In genomic region chr2:218883491-218884490, GRCh38 we compare ENCODE assay signal across 8 cellular contexts. TPM values are rescaled to one million over a fixed set of nuclear protein-coding genes. Genes with fewer than 3 reads are reported as not detected.
A peak's percentile ranks its signal among the peaks of the same experiment; 100 is the strongest.
DNase-seq lines count a peak whose midpoint lies in the region; ATAC-seq, FAIRE-seq and TF ChIP-seq lines count a peak whose summit lies in the region.

No MANE protein-coding gene starts in this region.

- no peak for TF ChIP-seq EP300 in neural cell (conservative IDR thresholded peaks at IDR 0.05; ENCODE audit: poor library complexity, severe bottlenecking)

- peak overlapping the region; percentile 55 to 58 for H3K4me3 Mint-ChIP-seq in effector memory CD8-positive, alpha-beta T cell
- no peak overlapping the region for H3K4me3 Mint-ChIP-seq in HFFc6

- peaks cover 16 to 45% of the 10 kb centered on the region in 2 donors for H3K27me3 Mint-ChIP-seq in effector memory CD8-positive, alpha-beta T cell
- H3K27me3 Mint-ChIP-seq in HFFc6 (ENCODE audit: insufficient read depth) = peaks cover 58% of the 10 kb centered on the region

- no peak for TF ChIP-seq RAD21 in neural cell (conservative IDR thresholded peaks at IDR 0.05)

- H3K9ac ChIP-seq in neural cell (ENCODE audit: low read length) = no peak overlapping the region

- no peaks in the 10 kb centered on the region for H4K20me1 ChIP-seq in neural cell (ENCODE audit: insufficient read depth)

- peak; percentile 70 for DNase-seq in D721Med (ENCODE audit: insufficient read length, low spot score)
- DNase-seq in NB4 (ENCODE audit: low read depth) = peak; percentile 46
- no peak for DNase-seq in effector memory CD8-positive, alpha-beta T cell
- DNase-seq in GM19240 (ENCODE audit: insufficient read length, low spot score) = no peak
- no peak for DNase-seq in HFFc6

- FAIRE-seq in D721Med (lab: Jason Lieb, UNC) = no peak

- no peaks in the 10 kb centered on the region for H3F3A ChIP-seq in neural cell (ENCODE audit: insufficient read depth, low read length, poor library complexity, severe bottlenecking)

- H3K27me3 ChIP-seq in neural cell (ENCODE audit: insufficient read depth, low read depth, low read length) = peaks cover 91% of the 10 kb centered on the region

- H2AFZ ChIP-seq in neural cell (ENCODE audit: low read depth, low read length) = no peak overlapping the region

- H3K36me3 ChIP-seq in neural cell (ENCODE audit: insufficient read depth, low read length) = no peaks in the 10 kb centered on the region

- no peak overlapping the region for H3K4me2 ChIP-seq in neural cell (ENCODE audit: low read length)

- H3K9me2 ChIP-seq in neural cell (ENCODE audit: insufficient read depth, low read length) = no peaks in the 10 kb centered on the region

- H3K36me3 Mint-ChIP-seq in effector memory CD8-positive, alpha-beta T cell (ENCODE audit: insufficient read depth) = peaks cover 13% of the 10 kb centered on the region
- H3K36me3 Mint-ChIP-seq in HFFc6 (ENCODE audit: low read depth) = 0 out of 2 replicates have a peak, but pooled peaks cover 4% of the 10 kb centered on the region

- H3K4me3 ChIP-seq in NB4 (ENCODE audit: low read depth, low read length) (no peak overlapping the region), neural cell (ENCODE audit: low read length) (no peak overlapping the region)

- H3K9me3 Mint-ChIP-seq in effector memory CD8-positive, alpha-beta T cell = no peaks in the 10 kb centered on the region
- no peaks in the 10 kb centered on the region for H3K9me3 Mint-ChIP-seq in HFFc6

- H3K79me2 ChIP-seq in neural cell (replicated peaks; ENCODE audit: insufficient read depth, low read length) = no peaks in the 10 kb centered on the region

- peaks cover 14 to 30% of the 10 kb centered on the region in 2 donors for H3K4me1 Mint-ChIP-seq in effector memory CD8-positive, alpha-beta T cell (ENCODE audit: low read depth in 2 of 2)
- H3K4me1 Mint-ChIP-seq in HFFc6 (ENCODE audit: low read depth) = no peaks in the 10 kb centered on the region

- TF ChIP-seq CTCF in D721Med (IDR thresholded peaks at IDR 0.05; ENCODE audit: insufficient read depth, missing control alignments) (no peak), NB4 (IDR thresholded peaks at IDR 0.05; ENCODE audit: low read depth, low read length) (no peak), neural cell (IDR thresholded peaks at IDR 0.05; ENCODE audit: poor library complexity, severe bottlenecking) (no peak), HFFc6 (IDR thresholded peaks at IDR 0.05) (no peak)

- H3K27ac ChIP-seq in neural cell (ENCODE audit: low read length) = no peak overlapping the region

- H3K9me3 ChIP-seq in neural cell (ENCODE audit: low read length) = no peaks in the 10 kb centered on the region

- peak; percentile 13 for ATAC-seq in effector memory CD8-positive, alpha-beta T cell (replicated peaks)
- ATAC-seq in GM21515 (IDR thresholded peaks at IDR 0.05; ENCODE audit: unreplicated experiment) = no peak
- ATAC-seq in GM18858 (IDR thresholded peaks at IDR 0.05; ENCODE audit: unreplicated experiment) = no peak

- no peak overlapping the region for H3K27ac Mint-ChIP-seq in effector memory CD8-positive, alpha-beta T cell
- no peak overlapping the region for H3K27ac Mint-ChIP-seq in HFFc6

- TF ChIP-seq POLR2A in NB4 (IDR thresholded peaks at IDR 0.05; ENCODE audit: extremely low read depth, insufficient read length) = no peak

TF ChIP-seq in neural cell, 6 proteins besides CTCF, POLR2A, EP300 and RAD21:
- no peak for TF ChIP-seq TAF1 (IDR thresholded peaks at IDR 0.05; ENCODE audit: low read depth)
- peak; percentile 81 for TF ChIP-seq EZH2 (IDR thresholded peaks at IDR 0.05; ENCODE audit: borderline replicate concordance, insufficient read depth, low read length, poor library complexity, severe bottlenecking)
- TF ChIP-seq, protein P1, sequence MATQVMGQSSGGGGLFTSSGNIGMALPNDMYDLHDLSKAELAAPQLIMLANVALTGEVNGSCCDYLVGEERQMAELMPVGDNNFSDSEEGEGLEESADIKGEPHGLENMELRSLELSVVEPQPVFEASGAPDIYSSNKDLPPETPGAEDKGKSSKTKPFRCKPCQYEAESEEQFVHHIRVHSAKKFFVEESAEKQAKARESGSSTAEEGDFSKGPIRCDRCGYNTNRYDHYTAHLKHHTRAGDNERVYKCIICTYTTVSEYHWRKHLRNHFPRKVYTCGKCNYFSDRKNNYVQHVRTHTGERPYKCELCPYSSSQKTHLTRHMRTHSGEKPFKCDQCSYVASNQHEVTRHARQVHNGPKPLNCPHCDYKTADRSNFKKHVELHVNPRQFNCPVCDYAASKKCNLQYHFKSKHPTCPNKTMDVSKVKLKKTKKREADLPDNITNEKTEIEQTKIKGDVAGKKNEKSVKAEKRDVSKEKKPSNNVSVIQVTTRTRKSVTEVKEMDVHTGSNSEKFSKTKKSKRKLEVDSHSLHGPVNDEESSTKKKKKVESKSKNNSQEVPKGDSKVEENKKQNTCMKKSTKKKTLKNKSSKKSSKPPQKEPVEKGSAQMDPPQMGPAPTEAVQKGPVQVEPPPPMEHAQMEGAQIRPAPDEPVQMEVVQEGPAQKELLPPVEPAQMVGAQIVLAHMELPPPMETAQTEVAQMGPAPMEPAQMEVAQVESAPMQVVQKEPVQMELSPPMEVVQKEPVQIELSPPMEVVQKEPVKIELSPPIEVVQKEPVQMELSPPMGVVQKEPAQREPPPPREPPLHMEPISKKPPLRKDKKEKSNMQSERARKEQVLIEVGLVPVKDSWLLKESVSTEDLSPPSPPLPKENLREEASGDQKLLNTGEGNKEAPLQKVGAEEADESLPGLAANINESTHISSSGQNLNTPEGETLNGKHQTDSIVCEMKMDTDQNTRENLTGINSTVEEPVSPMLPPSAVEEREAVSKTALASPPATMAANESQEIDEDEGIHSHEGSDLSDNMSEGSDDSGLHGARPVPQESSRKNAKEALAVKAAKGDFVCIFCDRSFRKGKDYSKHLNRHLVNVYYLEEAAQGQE (IDR thresholded peaks at IDR 0.05; ENCODE audit: borderline replicate concordance) = no peak

RNA-seq across cellular contexts. Expression of gene WNT10A, which starts 3.1 kb away (rescaled TPM):
- polyA plus RNA-seq in neural cell = 0.14 and 0.20 TPM in 2 replicates
- polyA minus RNA-seq in neural cell = not detected in 2 replicates
- not detected for total RNA-seq in HFFc6 (2021; fragmentation: NEBNext Ultra II Directional; extraction: Animal tissue kit (Norgen Biotek cat#: 25700))

RNA-seq across cellular contexts. Expression of gene WNT6, which starts 24.2 kb away (rescaled TPM):
- polyA plus RNA-seq in neural cell = not detected in 2 replicates
- not detected in 2 replicates for polyA minus RNA-seq in neural cell
- not detected for total RNA-seq in HFFc6 (2021; fragmentation: NEBNext Ultra II Directional; extraction: Animal tissue kit (Norgen Biotek cat#: 25700))

RNA-seq across cellular contexts. Expression of gene PRKAG3, which starts 52.2 kb away (rescaled TPM):
- not detected in 2 replicates for polyA plus RNA-seq in neural cell
- polyA minus RNA-seq in neural cell = not detected in 2 replicates
- total RNA-seq in HFFc6 (2021; fragmentation: NEBNext Ultra II Directional; extraction: Animal tissue kit (Norgen Biotek cat#: 25700)) = not detected

Comparison
In these comparisons a context has a peak if more than half of its experiments do, and no peak if none do; other contexts are left out.
1. DNase-seq: peak in D721Med (single experiment) and NB4 (single experiment); none in effector memory CD8-positive, alpha-beta T cell (0 of 3), GM19240 (single experiment) and HFFc6 (single experiment).